16 cellular contexts compared by ENCODE assay signal in the genomic region with DNA sequence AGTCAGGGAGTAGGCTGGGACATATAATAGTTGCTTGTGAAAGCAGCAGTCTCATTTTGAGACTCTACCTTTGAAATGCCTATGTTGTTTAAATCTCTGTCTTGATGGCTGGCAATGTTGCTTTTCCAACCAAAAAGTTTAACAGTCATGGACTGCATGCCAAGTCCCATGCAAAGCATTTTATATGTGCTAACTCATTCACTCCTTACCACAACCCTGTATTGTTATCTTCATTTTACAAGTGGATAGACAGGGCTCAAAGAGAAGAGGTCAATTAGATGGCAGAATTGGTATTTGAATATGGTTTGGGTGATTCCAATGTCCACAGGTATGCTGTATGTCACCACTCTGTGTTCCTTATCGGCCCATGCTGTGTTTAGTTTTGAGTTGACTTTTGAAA.
DNase-seq lines count a peak whose midpoint lies in the region; ATAC-seq and TF ChIP-seq lines count a peak whose summit lies in the region.
"Had no signal": no experiment of that assay in that cellular context is flagged by ENCODE, and none has a peak within 500 bp of the region (broad histone marks: within the 10 kb centered on the region; RNA-seq: fewer than 3 reads in every experiment).

No MANE protein-coding gene starts in this region.

- ATAC-seq in IMR-90 (ENCODE audit: low read depth) (no peak), HG03108 (IDR thresholded peaks at IDR 0.05; ENCODE audit: unreplicated experiment) (no peak)

- H3K4me3 Mint-ChIP-seq in nephron progenitor cell: no peak overlapping the region
- no peak overlapping the region for H3K4me3 Mint-ChIP-seq in activated T-helper 1 cell treated with anti-CD3 and anti-CD28 coated beads, Interleukin-12 subunit alpha, Interleukin-12 subunit beta, Interleukin-2, Interleukin-4 antibody, amounts not matched to agents 30 ng/mL and 10 ng/mL and 1 ng/mL, durations not matched to agents 14 hours and 24 hours and 36 hours
- H3K4me3 Mint-ChIP-seq: CD4-positive, alpha-beta T cell had no signal

- POLR2A ChIA-PET in IMR-90 (lab: Charles Lee; ENCODE audit: unreplicated experiment): no interaction called here

- dilution Hi-C loops in IMR-90 (cut with HindIII; ENCODE audit: low sequenced_read_pairs, unreplicated experiment): no loop called here

- no peak overlapping the region for H3K9ac ChIP-seq in IMR-90 (ENCODE audit: low read depth, low read length)

- H3K4me3 ChIP-seq in IMR-90 (ENCODE audit: insufficient read depth, low read depth, low read length): no peak overlapping the region
- H3K4me3 ChIP-seq: HAP-1 had no signal

- H3K23ac ChIP-seq in IMR-90 (ENCODE audit: low read depth, low read length): no peak overlapping the region

- H3K4me2 ChIP-seq in IMR-90 (ENCODE audit: low read depth, low read length): no peak overlapping the region

- H2BK20ac ChIP-seq in IMR-90 (ENCODE audit: low read depth, low read length): no peak overlapping the region

- H3K4me1 ChIP-seq in IMR-90 (ENCODE audit: control insufficient read depth, insufficient read depth, low read length): peaks cover 4% of the 10 kb centered on the region; the same call in 1 of the 2 replicates
- H3K4me1 ChIP-seq: Caco-2, HAP-1 had no signal

- peaks cover 26% of the 10 kb centered on the region for H3K4me1 Mint-ChIP-seq in nephron progenitor cell
- no peaks in the 10 kb centered on the region for H3K4me1 Mint-ChIP-seq in activated T-helper 1 cell treated with anti-CD3 and anti-CD28 coated beads, Interleukin-12 subunit alpha, Interleukin-12 subunit beta, Interleukin-2, Interleukin-4 antibody, amounts not matched to agents 30 ng/mL and 10 ng/mL and 1 ng/mL, durations not matched to agents 14 hours and 24 hours and 36 hours (ENCODE audit: low read depth)

- no peak overlapping the region for H3K14ac ChIP-seq in IMR-90 (replicated peaks; ENCODE audit: low read depth, low read length)

- TF ChIP-seq POLR2A in IMR-90 (IDR thresholded peaks at IDR 0.05; ENCODE audit: low read depth, low read length): no peak

- no TSS peak for BruUV-seq in IMR-90 (replicated peaks; lab: Mats Ljungman, UMichigan)

- H2AK5ac ChIP-seq in IMR-90 (ENCODE audit: low read depth, low read length): no peak overlapping the region

- no peak overlapping the region for H2BK15ac ChIP-seq in IMR-90 (ENCODE audit: low read depth, low read length)

- no peaks in the 10 kb centered on the region for H3K36me3 Mint-ChIP-seq in nephron progenitor cell (ENCODE audit: low read depth)
- H3K36me3 Mint-ChIP-seq in activated T-helper 1 cell treated with anti-CD3 and anti-CD28 coated beads, Interleukin-12 subunit alpha, Interleukin-12 subunit beta, Interleukin-2, Interleukin-4 antibody, amounts not matched to agents 30 ng/mL and 10 ng/mL and 1 ng/mL, durations not matched to agents 14 hours and 24 hours and 36 hours (ENCODE audit: low read depth): no peaks in the 10 kb centered on the region

- no peaks in the 10 kb centered on the region for H4K20me1 ChIP-seq in IMR-90 (ENCODE audit: insufficient read depth, low read length)

- H3K27me3 ChIP-seq in IMR-90 (ENCODE audit: control insufficient read depth, insufficient read depth, low read length): no peaks in the 10 kb centered on the region

- CTCF ChIA-PET in IMR-90 (lab: Yijun Ruan, JAX): interaction anchor here (0.5 kb wide), 1 partner anchor 585 kb away, joined by 3 read pairs; no protein-coding TSS in a partner anchor

- H2BK5ac ChIP-seq in IMR-90 (ENCODE audit: low read depth, low read length, poor library complexity, severe bottlenecking): no peak overlapping the region

- no peak for TF ChIP-seq RAD21 in IMR-90 (IDR thresholded peaks at IDR 0.05; ENCODE audit: low read length)

- no peak overlapping the region for H3K56ac ChIP-seq in IMR-90 (ENCODE audit: extremely low read depth, insufficient read depth, low read length)

- H2BK120ac ChIP-seq in IMR-90 (ENCODE audit: low read depth, low read length): no peak overlapping the region

- DNase-seq in IMR-90: no peak
- peak; percentile 51 for DNase-seq in fibroblast of peridontal ligament (ENCODE audit: extremely low read depth)
- DNase-seq in nephron progenitor cell: no peak
- DNase-seq in DMS79 (lab: John Stamatoyannopoulos, UW): no peak
- no peak for DNase-seq in activated T-helper 1 cell treated with anti-CD3 and anti-CD28 coated beads, Interleukin-12 subunit alpha, Interleukin-12 subunit beta, Interleukin-2, Interleukin-4 antibody, amounts not matched to agents 30 ng/mL and 10 ng/mL and 1 ng/mL, durations not matched to agents 14 hours and 24 hours and 36 hours (ENCODE audit: low spot score)
- no peak for DNase-seq in NCI-H1930 (lab: John Stamatoyannopoulos, UW)
- DNase-seq: ACHN; AML-193; Caco-2; CD4-positive, alpha-beta T cell; DMS153; DMS79 treated with DMSO at 0.1 percent for 48 hours; GF-D8 had no signal

- H3K18ac ChIP-seq in IMR-90 (ENCODE audit: low read depth, low read length): no peak overlapping the region; the same call in none of the 2 replicates

- WGBS in IMR-90 (ENCODE audit: extremely low coverage in 2 of 2, insufficient read length in 1 of 2), 2 experiments: 100% methylated on average over 1 of the region's 1 CpG; no CpG with 5 or more reads in 1 of the 2 experiments

- in situ Hi-C loops in IMR-90 (cut with MboI; ENCODE audit: low sequenced_read_pairs): no loop called here

- intact Hi-C loops in IMR-90 (cut with micrococcal nuclease): loop anchor here (5.0 kb wide), 1 partner anchor 51 kb away; no protein-coding TSS in a partner anchor
- intact Hi-C loops in activated T-helper 1 cell treated with anti-CD3 and anti-CD28 coated beads, Interleukin-12 subunit alpha, Interleukin-12 subunit beta, Interleukin-2, Interleukin-4 antibody, amounts not matched to agents 30 ng/mL and 10 ng/mL and 1 ng/mL, durations not matched to agents 14 hours and 24 hours and 36 hours (cut with micrococcal nuclease): no loop called here

- H3K9me1 ChIP-seq in IMR-90 (ENCODE audit: insufficient read depth, low read length): no peaks in the 10 kb centered on the region; the same call in 1 of the 2 replicates

- no peak overlapping the region for H4K91ac ChIP-seq in IMR-90 (ENCODE audit: insufficient read depth, low read depth, low read length)

- H3K27me3 Mint-ChIP-seq in nephron progenitor cell (ENCODE audit: low read depth, poor library complexity): peaks cover 7% of the 10 kb centered on the region
- no peaks in the 10 kb centered on the region for H3K27me3 Mint-ChIP-seq in activated T-helper 1 cell treated with anti-CD3 and anti-CD28 coated beads, Interleukin-12 subunit alpha, Interleukin-12 subunit beta, Interleukin-2, Interleukin-4 antibody, amounts not matched to agents 30 ng/mL and 10 ng/mL and 1 ng/mL, durations not matched to agents 14 hours and 24 hours and 36 hours (ENCODE audit: insufficient read depth)

- peak overlapping the region; percentile 49 for H4K5ac ChIP-seq in IMR-90 (ENCODE audit: low read depth, low read length)

- no peaks in the 10 kb centered on the region for H3K36me3 ChIP-seq in IMR-90 (ENCODE audit: control insufficient read depth, insufficient read depth, low read length)
- H3K36me3 ChIP-seq: HAP-1 had no signal

- peak overlapping the region; percentile 94 for H3K27ac Mint-ChIP-seq in nephron progenitor cell
- H3K27ac Mint-ChIP-seq in activated T-helper 1 cell treated with anti-CD3 and anti-CD28 coated beads, Interleukin-12 subunit alpha, Interleukin-12 subunit beta, Interleukin-2, Interleukin-4 antibody, amounts not matched to agents 30 ng/mL and 10 ng/mL and 1 ng/mL, durations not matched to agents 14 hours and 24 hours and 36 hours: no peak overlapping the region
- H3K27ac Mint-ChIP-seq: CD4-positive, alpha-beta T cell had no signal

- no peak overlapping the region for H3K27ac ChIP-seq in IMR-90 (ENCODE audit: insufficient read depth, low read length)
- H3K27ac ChIP-seq: C4-2B had no signal

- no peak for TF ChIP-seq CTCF in IMR-90 (conservative IDR thresholded peaks at IDR 0.05; ENCODE audit: low read depth, low read length)
- TF ChIP-seq CTCF in nephron progenitor cell (IDR thresholded peaks at IDR 0.05): no peak

- no peaks in the 10 kb centered on the region for H3K79me1 ChIP-seq in IMR-90 (ENCODE audit: low read depth in 1 of 2, low read length in 2 of 2)

- no peaks in the 10 kb centered on the region for H3K9me3 Mint-ChIP-seq in nephron progenitor cell
- no peaks in the 10 kb centered on the region for H3K9me3 Mint-ChIP-seq in activated T-helper 1 cell treated with anti-CD3 and anti-CD28 coated beads, Interleukin-12 subunit alpha, Interleukin-12 subunit beta, Interleukin-2, Interleukin-4 antibody, amounts not matched to agents 30 ng/mL and 10 ng/mL and 1 ng/mL, durations not matched to agents 14 hours and 24 hours and 36 hours
- H3K9me3 Mint-ChIP-seq: CD4-positive, alpha-beta T cell had no signal

- H2AK9ac ChIP-seq in IMR-90 (replicated peaks; ENCODE audit: low read depth, low read length, poor library complexity): no peak overlapping the region

- no peak overlapping the region for H3K4ac ChIP-seq in IMR-90 (ENCODE audit: low read depth, low read length)

- H4K8ac ChIP-seq in IMR-90 (ENCODE audit: low read depth in 2 of 2, low read length in 2 of 2): no peak overlapping the region

- no peaks in the 10 kb centered on the region for H3K9me3 ChIP-seq in IMR-90 (ENCODE audit: control insufficient read depth, insufficient read depth, low read length)
- H3K9me3 ChIP-seq: Caco-2, HAP-1 had no signal

- H2AFZ ChIP-seq in IMR-90 (replicated peaks; ENCODE audit: low read length, poor library complexity): no peak overlapping the region

TF ChIP-seq in IMR-90, 13 proteins besides CTCF, POLR2A, EP300 and RAD21 (continues in another document):
- TF ChIP-seq RCOR1 (IDR thresholded peaks at IDR 0.05; ENCODE audit: insufficient replicate concordance, low read length): no peak
- no peak for TF ChIP-seq RFX5 (IDR thresholded peaks at IDR 0.05; ENCODE audit: low read depth, low read length)
- TF ChIP-seq FOS (IDR thresholded peaks at IDR 0.05; ENCODE audit: low read depth, low read length): no peak
- no peak for TF ChIP-seq SMC3 (IDR thresholded peaks at IDR 0.05; ENCODE audit: low read depth, low read length)
- no peak for TF ChIP-seq BHLHE40 (IDR thresholded peaks at IDR 0.05; ENCODE audit: low read depth, low read length)
- no peak for TF ChIP-seq CEBPB (IDR thresholded peaks at IDR 0.05; ENCODE audit: low read depth, low read length)
- TF ChIP-seq CHD1 (IDR thresholded peaks at IDR 0.05; ENCODE audit: low read depth, low read length): no peak
- TF ChIP-seq NFE2L2 (IDR thresholded peaks at IDR 0.05; ENCODE audit: low read depth, low read length): no peak
- TF ChIP-seq ELK1 (IDR thresholded peaks at IDR 0.05; ENCODE audit: borderline replicate concordance, low read depth, low read length): no peak
